8 cellular contexts compared by ENCODE assay signal in the genomic region with DNA sequence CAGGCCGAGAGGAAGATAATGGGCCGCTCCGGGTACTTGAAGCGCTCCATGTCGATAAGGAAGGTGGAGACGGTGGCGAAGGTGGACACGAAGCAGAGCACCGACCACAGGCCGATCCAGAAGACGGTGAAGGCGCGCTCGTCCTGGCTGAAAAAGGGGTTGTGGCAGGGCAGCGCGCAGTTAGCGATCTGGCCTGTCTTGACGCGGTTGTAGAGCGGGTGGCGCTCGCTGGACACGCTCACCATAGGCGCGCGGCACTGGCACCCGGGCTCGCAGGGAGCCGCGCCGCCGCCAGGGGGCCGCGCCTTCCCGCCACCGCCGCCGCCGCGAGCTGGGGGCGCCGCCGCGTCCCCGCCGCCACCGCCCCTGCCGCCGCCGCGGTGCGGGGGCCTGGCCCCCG. TPM values are rescaled to one million over a fixed set of nuclear protein-coding genes. Genes with fewer than 3 reads are reported as not detected.
DNase-seq lines count a peak whose midpoint lies in the region; ATAC-seq and TF ChIP-seq lines count a peak whose summit lies in the region.

No MANE protein-coding gene starts in this region.

- H3K9me3 ChIP-seq in subcutaneous abdominal adipose tissue (ENCODE audit: control insufficient read depth in 5 of 5, low read length in 5 of 5) = no peaks in the 10 kb centered on the region

- H3K4me1 Mint-ChIP-seq in endothelial cell (ENCODE audit: unreplicated experiment) = peaks cover 24% of the 10 kb centered on the region

- H3K56ac ChIP-seq in mesendoderm (ENCODE audit: low read length) = peak overlapping the region; percentile 88

- ATAC-seq in GM19372 (IDR thresholded peaks at IDR 0.05; ENCODE audit: low read depth, unreplicated experiment) = peak; percentile 24

- peak overlapping the region; percentile 52 for H3K23ac ChIP-seq in mesendoderm (ENCODE audit: low read length)

- H2BK5ac ChIP-seq in mesendoderm (ENCODE audit: low read length) = no peak overlapping the region

- TF ChIP-seq CTCF in endothelial cell (IDR thresholded peaks at IDR 0.05; ENCODE audit: unreplicated experiment) = no peak

- DNase-seq in COR-L47 (lab: John Stamatoyannopoulos, UW) = peak; percentile 32
- DNase-seq in HUDEP-2 (lab: John Stamatoyannopoulos, UW; ENCODE audit: unreplicated experiment in 76 of 76) = peak in 61 of 76 experiments; percentile 5 to 68 (median 40)
- DNase-seq in activated CD4-positive, CD25-positive, alpha-beta regulatory T cell treated with anti-CD3 and anti-CD28 coated beads, Interleukin-2, amount 50 U/mL, for 72 hours = peak; percentile 41
- peak; percentile 76 for DNase-seq in endothelial cell (ENCODE audit: low spot score)
- DNase-seq in mesendoderm = peak; percentile 89
- DNase-seq in MV-4-11 (lab: John Stamatoyannopoulos, UW) = no peak

- no peak overlapping the region for H2BK120ac ChIP-seq in mesendoderm (ENCODE audit: low read depth, low read length)

- H3K4me3 ChIP-seq in mesendoderm (ENCODE audit: low read length) (peak overlapping the region; percentile 69), subcutaneous abdominal adipose tissue (ENCODE audit: low read depth in 1 of 5, low read length in 5 of 5) (peak overlapping the region; percentile 70 to 88 (median 74))

- H3K4me2 ChIP-seq in mesendoderm (ENCODE audit: low read length) = peak overlapping the region; percentile 62

- no peak overlapping the region for H2BK15ac ChIP-seq in mesendoderm (replicated peaks; ENCODE audit: low read depth)

- H3K9ac ChIP-seq in mesendoderm (ENCODE audit: low read length) (peak overlapping the region; percentile 80), subcutaneous abdominal adipose tissue (ENCODE audit: low read length in 5 of 5) (peak overlapping the region in 1 of 5 donors; percentile 62)

- H3K36me3 ChIP-seq in mesendoderm (ENCODE audit: control insufficient read depth, insufficient read depth, low read length) (no peaks in the 10 kb centered on the region), subcutaneous abdominal adipose tissue (ENCODE audit: control insufficient read depth in 5 of 5, insufficient read depth in 5 of 5, low read length in 5 of 5) (peaks cover 0 to 5% (median 0%) of the 10 kb centered on the region in 5 donors)

- peaks cover 4% of the 10 kb centered on the region for H3K36me3 Mint-ChIP-seq in endothelial cell (ENCODE audit: low read depth, unreplicated experiment)

- H3K9me3 Mint-ChIP-seq in endothelial cell (ENCODE audit: unreplicated experiment) = no peaks in the 10 kb centered on the region

- no peaks in the 10 kb centered on the region for H3K79me1 ChIP-seq in mesendoderm (ENCODE audit: low read length)

- H3K79me2 ChIP-seq in mesendoderm (ENCODE audit: control insufficient read depth, insufficient read depth, low read length) = peaks cover 5% of the 10 kb centered on the region

- peaks cover 16% of the 10 kb centered on the region for H3K27me3 Mint-ChIP-seq in endothelial cell (ENCODE audit: unreplicated experiment)

- H3K27ac ChIP-seq in mesendoderm (ENCODE audit: low read depth, low read length) (no peak overlapping the region), subcutaneous abdominal adipose tissue (ENCODE audit: low read depth, low read length) (no peak overlapping the region)

- WGBS in mesendoderm (ENCODE audit: extremely low coverage, insufficient coverage, low lambda C conversion rate) = no CpG with 5 or more reads among the region's 53 CpGs

- H4K5ac ChIP-seq in mesendoderm (ENCODE audit: low read length) = no peak overlapping the region

- H3K4me1 ChIP-seq in mesendoderm (ENCODE audit: control insufficient read depth, low read depth, low read length) (peaks cover 3% of the 10 kb centered on the region), subcutaneous abdominal adipose tissue (ENCODE audit: control insufficient read depth in 5 of 5, insufficient read depth in 5 of 5, low read length in 5 of 5) (peaks cover 0 to 61% (median 55%) of the 10 kb centered on the region in 5 donors)

- peak overlapping the region; percentile 88 for H3K18ac ChIP-seq in mesendoderm (ENCODE audit: low read length)

- H3K27me3 ChIP-seq in mesendoderm (ENCODE audit: insufficient read depth, low read length, poor library complexity) (no peaks in the 10 kb centered on the region), subcutaneous abdominal adipose tissue (ENCODE audit: control insufficient read depth in 5 of 5, insufficient read depth in 4 of 5, low read length in 5 of 5) (peaks cover 0 to 2% (median 0%) of the 10 kb centered on the region in 5 donors)

- peak overlapping the region; percentile 75 for H3K27ac Mint-ChIP-seq in endothelial cell (ENCODE audit: unreplicated experiment)

- peak overlapping the region; percentile 94 for H3K4me3 Mint-ChIP-seq in endothelial cell (ENCODE audit: unreplicated experiment)

- no peak overlapping the region for H4K8ac ChIP-seq in mesendoderm (ENCODE audit: low read depth, low read length)

- peak overlapping the region; percentile 82 for H3K4ac ChIP-seq in mesendoderm (ENCODE audit: low read depth, low read length)

- H2AK5ac ChIP-seq in mesendoderm (ENCODE audit: low read length) = no peak overlapping the region

RNA-seq across cellular contexts. Expression of a gene that starts 1.6 kb away (rescaled TPM):
- 45.9 TPM for total RNA-seq in endothelial cell (ENCODE audit: unreplicated experiment)
- polyA plus RNA-seq in mesendoderm (2013, experiment 1 of 2) = 6.6 TPM
- polyA plus RNA-seq in mesendoderm (2013, experiment 2 of 2) = 6.2 TPM

RNA-seq across cellular contexts. Expression of a gene that starts 35.3 kb away (rescaled TPM):
- not detected for total RNA-seq in endothelial cell (ENCODE audit: unreplicated experiment)
- polyA plus RNA-seq in mesendoderm (2013, experiment 1 of 2) = 0.03 TPM
- polyA plus RNA-seq in mesendoderm (2013, experiment 2 of 2) = 0.03 TPM
